Comparison of ENCODE assay signal across 18 cellular contexts in genomic region chr9:132973166-132973565, GRCh38. TPM values are rescaled to one million over a fixed set of nuclear protein-coding genes. Genes with fewer than 3 reads are reported as not detected.
DNase-seq lines count a peak whose midpoint lies in the region; ATAC-seq, FAIRE-seq and TF ChIP-seq lines count a peak whose summit lies in the region.
"Had no signal": no experiment of that assay in that cellular context is flagged by ENCODE, and none has a peak within 500 bp of the region (broad histone marks: within the 10 kb centered on the region; RNA-seq: fewer than 3 reads in every experiment).

No MANE protein-coding gene starts in this region.

- H3K9ac ChIP-seq in mammary epithelial cell (ENCODE audit: insufficient read depth, low read length) = no peak overlapping the region
- H3K9ac ChIP-seq in HepG2 (ENCODE audit: insufficient read depth, low read depth, low read length) = no peak overlapping the region
- no peak overlapping the region for H3K9ac ChIP-seq in MM.1S (ENCODE audit: low read length)

- H3K27me3 Mint-ChIP-seq in Calu3 (ENCODE audit: unreplicated experiment) = peaks cover 7% of the 10 kb centered on the region

- H3K4me2 ChIP-seq in mammary epithelial cell (ENCODE audit: insufficient read depth, low read depth, low read length) (peak overlapping the region; percentile 73), HepG2 (ENCODE audit: low read depth, low read length) (peak overlapping the region; percentile 56), MM.1S (ENCODE audit: low read depth, low read length) (no peak overlapping the region)

- peaks cover 7% of the 10 kb centered on the region for H3K36me3 Mint-ChIP-seq in Calu3 (ENCODE audit: insufficient read depth, unreplicated experiment)
- H3K36me3 Mint-ChIP-seq: CD4-positive, CD25-positive, alpha-beta regulatory T cell had no signal

- WGBS in mammary epithelial cell (ENCODE audit: low coverage, missing lambda C conversion rate) = 83% methylated on average over 11 of the region's 18 CpGs
- WGBS in HepG2 (ENCODE audit: low lambda C conversion rate) = 12% methylated on average over 9 of the region's 18 CpGs

- no peaks in the 10 kb centered on the region for H3K9me3 Mint-ChIP-seq in Calu3 (ENCODE audit: low read depth, unreplicated experiment)

- dilution Hi-C loops in mammary epithelial cell (cut with HindIII; ENCODE audit: low sequenced_read_pairs) = no loop called here

- no peaks in the 10 kb centered on the region for H4K20me1 ChIP-seq in mammary epithelial cell (ENCODE audit: insufficient read depth, low read length)
- no peaks in the 10 kb centered on the region for H4K20me1 ChIP-seq in HepG2 (ENCODE audit: insufficient read depth, low read length)
- no peaks in the 10 kb centered on the region for H4K20me1 ChIP-seq in MM.1S (ENCODE audit: insufficient read depth, low read length)

- intact Hi-C loops in mammary epithelial cell (cut with micrococcal nuclease) = loop anchor here (2.0 kb wide), 2 partner anchors 172 to 464 kb away; no protein-coding TSS in a partner anchor
- intact Hi-C loops in breast epithelium (cut with DNase I; ENCODE audit: low total_unique reads) = no loop called here
- intact Hi-C loops in Calu3 (cut with micrococcal nuclease; ENCODE audit: unreplicated experiment) = loop anchor here (2.0 to 5.0 kb wide), 2 partner anchors 72 to 176 kb away; no protein-coding TSS in a partner anchor
- intact Hi-C loops in HepG2 (cut with micrococcal nuclease; ENCODE audit: unreplicated experiment) = loop anchor here (2.0 to 10.0 kb wide), 2 partner anchors 70 to 158 kb away; no protein-coding TSS in a partner anchor

- DNase-seq in mammary epithelial cell (no peak), breast epithelium (ENCODE audit: low spot score in 2 of 2) (no peak), Calu3 (no peak), RWPE2 (ENCODE audit: low spot score) (no peak), HepG2 (ENCODE audit: low spot score) (no peak), mesenteric fat pad (ENCODE audit: low spot score) (no peak), MM.1S (no peak)
- no peak for DNase-seq in activated CD4-positive, alpha-beta T cell treated with anti-CD3 and anti-CD28 coated beads, Interleukin-2, amount 50 U/mL, for 4 hours
- DNase-seq: NCI-H2107, SIG-M5 had no signal

- H3K4me3 Mint-ChIP-seq in Calu3 (ENCODE audit: low read depth, unreplicated experiment) = peak overlapping the region; percentile 49
- H3K4me3 Mint-ChIP-seq: CD4-positive, CD25-positive, alpha-beta regulatory T cell had no signal

- TF ChIP-seq CTCF in mammary epithelial cell (conservative IDR thresholded peaks at IDR 0.05 in 1 of 2, IDR thresholded peaks at IDR 0.05 in 1 of 2; ENCODE audit: extremely low read depth in 1 of 2, insufficient read depth in 1 of 2, low read depth in 1 of 2, low read length in 2 of 2) (no peak), breast epithelium (IDR thresholded peaks at IDR 0.05) (no peak), Calu3 (IDR thresholded peaks at IDR 0.05; ENCODE audit: unreplicated experiment) (no peak), RWPE2 (IDR thresholded peaks at IDR 0.05; ENCODE audit: poor library complexity, severe bottlenecking) (no peak), HepG2 (CRISPR knock-in tag; IDR thresholded peaks at IDR 0.05) (no peak), MM.1S (IDR thresholded peaks at IDR 0.05; ENCODE audit: low read length) (no peak)

- POLR2A ChIA-PET in HepG2 (lab: Yijun Ruan, JAX) = no interaction called here

- no peak for FAIRE-seq in HepG2 (lab: Jason Lieb, UNC)
- FAIRE-seq: D721Med had no signal

- no peaks in the 10 kb centered on the region for H3F3A ChIP-seq in MM.1S (ENCODE audit: insufficient read depth, low read length)

- H3K9me3 ChIP-seq in mammary epithelial cell (replicated peaks; ENCODE audit: insufficient read depth, low read length) = no peaks in the 10 kb centered on the region
- no peaks in the 10 kb centered on the region for H3K9me3 ChIP-seq in breast epithelium
- no peaks in the 10 kb centered on the region for H3K9me3 ChIP-seq in RWPE2 (ENCODE audit: severe bottlenecking)
- H3K9me3 ChIP-seq in HepG2 (ENCODE audit: low read length) = no peaks in the 10 kb centered on the region
- H3K9me3 ChIP-seq in MM.1S (replicated peaks; ENCODE audit: insufficient read depth, low read length) = no peaks in the 10 kb centered on the region
- H3K9me3 ChIP-seq: BE2C had no signal

- H3K4me1 Mint-ChIP-seq in Calu3 (ENCODE audit: low read depth, unreplicated experiment) = peaks cover 21% of the 10 kb centered on the region

- H3K27me3 ChIP-seq in mammary epithelial cell (ENCODE audit: insufficient read depth, low read length) (no peaks in the 10 kb centered on the region), breast epithelium (peaks cover 0 to 9% of the 10 kb centered on the region in 2 donors), RWPE2 (ENCODE audit: insufficient read depth, poor library complexity, severe bottlenecking) (peaks cover 17% of the 10 kb centered on the region), HepG2 (ENCODE audit: control insufficient read depth in 1 of 2, insufficient read depth in 2 of 2, low read length in 2 of 2) (peaks cover 0 to 28% of the 10 kb centered on the region in 2 experiments; a peak in 3 of 5 replicates), MM.1S (replicated peaks; ENCODE audit: insufficient read depth, low read length) (peaks cover 73% of the 10 kb centered on the region)

- H3K9me2 ChIP-seq in MM.1S (replicated peaks; ENCODE audit: insufficient read depth, low read length) = no peaks in the 10 kb centered on the region

- no peaks in the 10 kb centered on the region for H3K36me3 ChIP-seq in mammary epithelial cell (ENCODE audit: insufficient read depth, low read length)
- H3K36me3 ChIP-seq in breast epithelium = no peaks in the 10 kb centered on the region
- no peaks in the 10 kb centered on the region for H3K36me3 ChIP-seq in RWPE2 (ENCODE audit: low read depth)
- H3K36me3 ChIP-seq in HepG2 (replicated peaks in 1 of 2; ENCODE audit: control insufficient read depth in 1 of 2, insufficient read depth in 2 of 2, low read length in 2 of 2) = no peaks in the 10 kb centered on the region
- no peaks in the 10 kb centered on the region for H3K36me3 ChIP-seq in MM.1S (replicated peaks; ENCODE audit: insufficient read depth, low read length)
- H3K36me3 ChIP-seq: BE2C had no signal

- no peak for TF ChIP-seq EP300 in HepG2 (IDR thresholded peaks at IDR 0.05; ENCODE audit: low read depth in 2 of 2, low read length in 2 of 2)
- no peak for TF ChIP-seq EP300 in HepG2 (CRISPR knock-in tag; IDR thresholded peaks at IDR 0.05; ENCODE audit: borderline replicate concordance)

- BruUV-seq in mammary epithelial cell (replicated peaks; lab: Mats Ljungman, UMichigan) = no TSS peak
- no TSS peak for BruUV-seq in Calu3 (replicated peaks; lab: Mats Ljungman, UMichigan)
- BruUV-seq in HepG2 (replicated peaks; lab: Mats Ljungman, UMichigan) = no TSS peak

- ATAC-seq in RWPE2 (ENCODE audit: low read depth) = 0 out of 3 replicates have a peak, but pooled peaks have one; percentile 8
- ATAC-seq in HepG2 = peak; percentile 17; the same call in 2 of the 3 replicates

- no peak for TF ChIP-seq RAD21 in HepG2 (CRISPR knock-in tag; IDR thresholded peaks at IDR 0.05)

- H3K4me1 ChIP-seq in mammary epithelial cell (ENCODE audit: insufficient read depth, low read length) (peaks cover 4% of the 10 kb centered on the region), breast epithelium (no peaks in the 10 kb centered on the region), RWPE2 (ENCODE audit: insufficient read depth, poor library complexity, severe bottlenecking) (no peaks in the 10 kb centered on the region), HepG2 (ENCODE audit: insufficient read depth, low read length) (peaks cover 18% of the 10 kb centered on the region), MM.1S (ENCODE audit: low read length) (no peaks in the 10 kb centered on the region)
- H3K4me1 ChIP-seq: BE2C had no signal

- H3K27ac ChIP-seq in mammary epithelial cell (ENCODE audit: insufficient read depth, low read depth, low read length) (no peak overlapping the region), breast epithelium (no peak overlapping the region), RWPE2 (ENCODE audit: poor library complexity, severe bottlenecking) (no peak overlapping the region), HepG2 (ENCODE audit: extremely low read length, insufficient read depth, low read length) (no peak overlapping the region), MM.1S (ENCODE audit: low read length) (no peak overlapping the region)
- H3K27ac ChIP-seq: 22Rv1, RWPE1, SK-N-MC had no signal

- H2AFZ ChIP-seq in mammary epithelial cell (ENCODE audit: low read depth, low read length) (no peak overlapping the region), HepG2 (ENCODE audit: low read length) (no peak overlapping the region), MM.1S (ENCODE audit: low read length) (no peak overlapping the region)

- H3K27ac Mint-ChIP-seq in Calu3 (ENCODE audit: unreplicated experiment) = no peak overlapping the region
- H3K27ac Mint-ChIP-seq: CD4-positive, CD25-positive, alpha-beta regulatory T cell had no signal

- no peak for TF ChIP-seq POLR2A in breast epithelium (IDR thresholded peaks at IDR 0.05)
- TF ChIP-seq POLR2A in HepG2 (IDR thresholded peaks at IDR 0.05; ENCODE audit: insufficient read depth in 1 of 2, low read depth in 2 of 2, low read length in 2 of 2) = no peak

- in situ Hi-C loops in mammary epithelial cell (cut with MboI; ENCODE audit: low sequenced_read_pairs in 2 of 2) (no loop called here), HepG2 (cut with HindIII; ENCODE audit: extremely low pct_ligation_motif_present, low pct_unique_long_range_greater_than_20kb) (no loop called here)

- H3K79me2 ChIP-seq in mammary epithelial cell (ENCODE audit: insufficient read depth, low read length) (no peaks in the 10 kb centered on the region), HepG2 (ENCODE audit: insufficient read depth, low read length) (no peaks in the 10 kb centered on the region), MM.1S (ENCODE audit: low read length) (no peaks in the 10 kb centered on the region)

- CTCF ChIA-PET in mammary epithelial cell (lab: Charles Lee; ENCODE audit: low non-redundant PET) = interaction anchor here (0.7 kb wide), 1 partner anchor 392 kb away, joined by 5 read pairs; no protein-coding TSS in a partner anchor
- CTCF ChIA-PET in Calu3 (lab: Charles Lee) = no interaction called here
- CTCF ChIA-PET in HepG2 (lab: Yijun Ruan, JAX; ENCODE audit: low intra/inter-chr PET ratio, low total read pairs) = interaction anchor here (0.7 to 1.4 kb wide), 3 partner anchors 71 to 161 kb away, joined by 3 to 9 read pairs (median 3); no protein-coding TSS in a partner anchor

- no peak overlapping the region for H3K4me3 ChIP-seq in mammary epithelial cell (replicated peaks in 1 of 3; ENCODE audit: insufficient read depth in 1 of 3, low read depth in 2 of 3, low read length in 3 of 3)
- no peak overlapping the region for H3K4me3 ChIP-seq in breast epithelium
- no peak overlapping the region for H3K4me3 ChIP-seq in RWPE2 (ENCODE audit: severe bottlenecking)
- no peak overlapping the region for H3K4me3 ChIP-seq in HepG2 (replicated peaks in 1 of 3; ENCODE audit: insufficient read depth in 1 of 3, low read depth in 2 of 3, low read length in 3 of 3)
- no peak overlapping the region for H3K4me3 ChIP-seq in MM.1S (ENCODE audit: low read length)
- H3K4me3 ChIP-seq: SK-N-MC had no signal

RNA-seq across cellular contexts. Expression of gene GFI1B, which starts 5.3 kb away (rescaled TPM):
- not detected for total RNA-seq in mammary epithelial cell
- not detected for polyA plus RNA-seq in mammary epithelial cell
- polyA minus RNA-seq in mammary epithelial cell = 0.47 TPM
- total RNA-seq in breast epithelium = not detected
- total RNA-seq in Calu3 (2022) = not detected in 2 replicates
- total RNA-seq in HepG2 (2016; rRNA removed; fragmentation: Illumina TruSeq; extraction: Trizol) = 0.51 TPM in 1 of 2 replicates, not detected in the other
- total RNA-seq in HepG2 (2016; cell fraction: cytosol; rRNA removed; fragmentation: Illumina TruSeq; extraction: Trizol; ENCODE audit: low read depth) = not detected in 2 replicates
- 0.24 and 0.56 TPM in 2 replicates for total RNA-seq in HepG2 (2016; cell fraction: insoluble cytoplasmic fraction; rRNA removed; fragmentation: Illumina TruSeq; extraction: Trizol)
- 0.15 and 0.52 TPM in 2 replicates for total RNA-seq in HepG2 (2016; cell fraction: membrane; rRNA removed; fragmentation: Illumina TruSeq; extraction: Trizol)
- total RNA-seq in HepG2 (2016; cell fraction: nucleus; rRNA removed; fragmentation: Illumina TruSeq; extraction: Trizol) = 0.28 TPM in 1 of 2 replicates, not detected in the other
- 0.15 and 0.26 TPM in 2 replicates for polyA plus RNA-seq in HepG2 (2011; rRNA removed)
- 0.15 and 0.18 TPM in 2 replicates for polyA plus RNA-seq in HepG2 (2011; cell fraction: cytosol; rRNA removed)
- 0.19 and 0.26 TPM in 2 replicates for polyA plus RNA-seq in HepG2 (2011; cell fraction: nucleus; rRNA removed)
- 0.19 and 0.80 TPM in 2 replicates for polyA plus RNA-seq in HepG2 (2012)
- 0.09 and 0.19 TPM in 2 replicates for polyA plus RNA-seq in HepG2 (2016; cell fraction: cytosol; fragmentation: Illumina TruSeq; extraction: Trizol; ENCODE audit: low read depth)
- 0.21 and 0.30 TPM in 2 replicates for polyA plus RNA-seq in HepG2 (2016; cell fraction: insoluble cytoplasmic fraction; fragmentation: Illumina TruSeq; extraction: Trizol; ENCODE audit: low read depth)
- 0.19 and 0.32 TPM in 2 replicates for polyA plus RNA-seq in HepG2 (2016; cell fraction: membrane; fragmentation: Illumina TruSeq; extraction: Trizol; ENCODE audit: low read depth)
- 0.49 TPM in 1 of 2 replicates, not detected in the other for polyA plus RNA-seq in HepG2 (2016; cell fraction: nucleus; fragmentation: Illumina TruSeq; extraction: Trizol; ENCODE audit: insufficient read depth, low read depth)
- polyA minus RNA-seq in HepG2 (2011; rRNA and poly(A)+ RNA removed; ENCODE audit: low replicate concordance) = 0.35 and 0.42 TPM in 2 replicates
- polyA minus RNA-seq in HepG2 (2011; cell fraction: cytosol; rRNA and poly(A)+ RNA removed) = not detected in 2 replicates
- polyA minus RNA-seq in HepG2 (2011; cell fraction: nucleus; rRNA and poly(A)+ RNA removed) = 0.13 TPM in 1 of 2 replicates, not detected in the other
- not detected for total RNA-seq in mesenteric fat pad
- total RNA-seq: HT-29, MCF 10A had no signal

RNA-seq across cellular contexts. Expression of gene TSC1, which starts 28.8 kb away (rescaled TPM):
- total RNA-seq in mammary epithelial cell (10 to 100 TPM; 33.5 to 50.5 TPM), breast epithelium (10 to 100 TPM; 38.1 to 61.9 (median 48.2) TPM), Calu3 (2022) (31.7 and 35.9 TPM in 2 replicates), HepG2 (2016; rRNA removed; fragmentation: Illumina TruSeq; extraction: Trizol) (26.3 and 31.6 TPM in 2 replicates), mesenteric fat pad (36.3 TPM)
- polyA plus RNA-seq in mammary epithelial cell (22.3 TPM), HepG2 (2011; rRNA removed) (58.0 and 66.1 TPM in 2 replicates)
- 47.3 TPM for polyA minus RNA-seq in mammary epithelial cell
- 18.0 and 21.2 TPM in 2 replicates for total RNA-seq in HepG2 (2016; cell fraction: cytosol; rRNA removed; fragmentation: Illumina TruSeq; extraction: Trizol; ENCODE audit: low read depth)
- 24.1 and 31.9 TPM in 2 replicates for total RNA-seq in HepG2 (2016; cell fraction: insoluble cytoplasmic fraction; rRNA removed; fragmentation: Illumina TruSeq; extraction: Trizol)
- total RNA-seq in HepG2 (2016; cell fraction: membrane; rRNA removed; fragmentation: Illumina TruSeq; extraction: Trizol) = 29.5 and 37.4 TPM in 2 replicates
- total RNA-seq in HepG2 (2016; cell fraction: nucleus; rRNA removed; fragmentation: Illumina TruSeq; extraction: Trizol) = 49.4 and 54.4 TPM in 2 replicates
- 25.6 and 30.5 TPM in 2 replicates for polyA plus RNA-seq in HepG2 (2011; cell fraction: cytosol; rRNA removed)
- 178 and 179 TPM in 2 replicates for polyA plus RNA-seq in HepG2 (2011; cell fraction: nucleus; rRNA removed)
- polyA plus RNA-seq in HepG2 (2012) = 26.8 and 27.3 TPM in 2 replicates
- polyA plus RNA-seq in HepG2 (2016; cell fraction: cytosol; fragmentation: Illumina TruSeq; extraction: Trizol; ENCODE audit: low read depth) = 9.8 and 11.1 TPM in 2 replicates
- polyA plus RNA-seq in HepG2 (2016; cell fraction: insoluble cytoplasmic fraction; fragmentation: Illumina TruSeq; extraction: Trizol; ENCODE audit: low read depth) = 17.1 and 17.6 TPM in 2 replicates
- 17.7 and 18.0 TPM in 2 replicates for polyA plus RNA-seq in HepG2 (2016; cell fraction: membrane; fragmentation: Illumina TruSeq; extraction: Trizol; ENCODE audit: low read depth)
- 64.5 and 67.0 TPM in 2 replicates for polyA plus RNA-seq in HepG2 (2016; cell fraction: nucleus; fragmentation: Illumina TruSeq; extraction: Trizol; ENCODE audit: insufficient read depth, low read depth)
- 139 and 153 TPM in 2 replicates for polyA minus RNA-seq in HepG2 (2011; rRNA and poly(A)+ RNA removed; ENCODE audit: low replicate concordance)
- polyA minus RNA-seq in HepG2 (2011; cell fraction: cytosol; rRNA and poly(A)+ RNA removed) = 26.9 and 27.7 TPM in 2 replicates
- 182 and 218 TPM in 2 replicates for polyA minus RNA-seq in HepG2 (2011; cell fraction: nucleus; rRNA and poly(A)+ RNA removed)

RNA-seq across cellular contexts. Expression of gene GTF3C5, which starts 57.6 kb away (rescaled TPM):
- total RNA-seq in mammary epithelial cell = 10 to 100 TPM; 28.5 to 54.2 TPM
- 54.9 TPM for polyA plus RNA-seq in mammary epithelial cell
- polyA minus RNA-seq in mammary epithelial cell = 139 TPM
- 10 to 100 TPM; 43.8 to 74.4 (median 68.2) TPM for total RNA-seq in breast epithelium
- total RNA-seq in Calu3 (2022) = 43.7 and 48.4 TPM in 2 replicates
- total RNA-seq in HepG2 (2016; rRNA removed; fragmentation: Illumina TruSeq; extraction: Trizol) = 43.4 and 66.9 TPM in 2 replicates
- total RNA-seq in HepG2 (2016; cell fraction: cytosol; rRNA removed; fragmentation: Illumina TruSeq; extraction: Trizol; ENCODE audit: low read depth) = 11.7 and 12.3 TPM in 2 replicates
- total RNA-seq in HepG2 (2016; cell fraction: insoluble cytoplasmic fraction; rRNA removed; fragmentation: Illumina TruSeq; extraction: Trizol) = 37.9 and 65.5 TPM in 2 replicates
- total RNA-seq in HepG2 (2016; cell fraction: membrane; rRNA removed; fragmentation: Illumina TruSeq; extraction: Trizol) = 20.2 and 20.6 TPM in 2 replicates
- 76.0 and 76.7 TPM in 2 replicates for total RNA-seq in HepG2 (2016; cell fraction: nucleus; rRNA removed; fragmentation: Illumina TruSeq; extraction: Trizol)
- polyA plus RNA-seq in HepG2 (2011; rRNA removed) = 92.6 and 110 TPM in 2 replicates
- 46.1 and 57.8 TPM in 2 replicates for polyA plus RNA-seq in HepG2 (2011; cell fraction: cytosol; rRNA removed)
- 477 and 487 TPM in 2 replicates for polyA plus RNA-seq in HepG2 (2011; cell fraction: nucleus; rRNA removed)
- polyA plus RNA-seq in HepG2 (2012) = 45.0 and 56.0 TPM in 2 replicates
- polyA plus RNA-seq in HepG2 (2016; cell fraction: cytosol; fragmentation: Illumina TruSeq; extraction: Trizol; ENCODE audit: low read depth) = 5.5 and 5.8 TPM in 2 replicates
- polyA plus RNA-seq in HepG2 (2016; cell fraction: insoluble cytoplasmic fraction; fragmentation: Illumina TruSeq; extraction: Trizol; ENCODE audit: low read depth) = 45.6 and 51.5 TPM in 2 replicates
- polyA plus RNA-seq in HepG2 (2016; cell fraction: membrane; fragmentation: Illumina TruSeq; extraction: Trizol; ENCODE audit: low read depth) = 13.2 and 13.8 TPM in 2 replicates
- polyA plus RNA-seq in HepG2 (2016; cell fraction: nucleus; fragmentation: Illumina TruSeq; extraction: Trizol; ENCODE audit: insufficient read depth, low read depth) = 196 and 212 TPM in 2 replicates
- polyA minus RNA-seq in HepG2 (2011; rRNA and poly(A)+ RNA removed; ENCODE audit: low replicate concordance) = 27.9 and 79.3 TPM in 2 replicates
- 24.3 and 26.7 TPM in 2 replicates for polyA minus RNA-seq in HepG2 (2011; cell fraction: cytosol; rRNA and poly(A)+ RNA removed)
- 98.5 and 99.1 TPM in 2 replicates for polyA minus RNA-seq in HepG2 (2011; cell fraction: nucleus; rRNA and poly(A)+ RNA removed)
- total RNA-seq in mesenteric fat pad = 32.3 TPM
